Comparison of ENCODE assay signal across 1 cellular context in genomic region chr16:8867483-8868271, GRCh38.
TF ChIP-seq lines count a peak whose summit lies in the region.

No MANE protein-coding gene starts in this region.

TF ChIP-seq in HepG2, 621 proteins besides CTCF, POLR2A, EP300 and RAD21 (continued from another document):
- TF ChIP-seq, protein P1, sequence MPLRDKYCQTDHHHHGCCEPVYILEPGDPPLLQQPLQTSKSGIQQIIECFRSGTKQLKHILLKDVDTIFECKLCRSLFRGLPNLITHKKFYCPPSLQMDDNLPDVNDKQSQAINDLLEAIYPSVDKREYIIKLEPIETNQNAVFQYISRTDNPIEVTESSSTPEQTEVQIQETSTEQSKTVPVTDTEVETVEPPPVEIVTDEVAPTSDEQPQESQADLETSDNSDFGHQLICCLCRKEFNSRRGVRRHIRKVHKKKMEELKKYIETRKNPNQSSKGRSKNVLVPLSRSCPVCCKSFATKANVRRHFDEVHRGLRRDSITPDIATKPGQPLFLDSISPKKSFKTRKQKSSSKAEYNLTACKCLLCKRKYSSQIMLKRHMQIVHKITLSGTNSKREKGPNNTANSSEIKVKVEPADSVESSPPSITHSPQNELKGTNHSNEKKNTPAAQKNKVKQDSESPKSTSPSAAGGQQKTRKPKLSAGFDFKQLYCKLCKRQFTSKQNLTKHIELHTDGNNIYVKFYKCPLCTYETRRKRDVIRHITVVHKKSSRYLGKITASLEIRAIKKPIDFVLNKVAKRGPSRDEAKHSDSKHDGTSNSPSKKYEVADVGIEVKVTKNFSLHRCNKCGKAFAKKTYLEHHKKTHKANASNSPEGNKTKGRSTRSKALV (CRISPR knock-in tag; IDR thresholded peaks at IDR 0.05), result peak; percentile 54; the same call in 1 of the 2 replicates
- TF ChIP-seq ELF3 (CRISPR knock-in tag; IDR thresholded peaks at IDR 0.05), result no peak
- TF ChIP-seq ARNTL (CRISPR knock-in tag; IDR thresholded peaks at IDR 0.05), result peak; percentile 45; the same call in 1 of the 2 replicates
- TF ChIP-seq, protein P2, sequence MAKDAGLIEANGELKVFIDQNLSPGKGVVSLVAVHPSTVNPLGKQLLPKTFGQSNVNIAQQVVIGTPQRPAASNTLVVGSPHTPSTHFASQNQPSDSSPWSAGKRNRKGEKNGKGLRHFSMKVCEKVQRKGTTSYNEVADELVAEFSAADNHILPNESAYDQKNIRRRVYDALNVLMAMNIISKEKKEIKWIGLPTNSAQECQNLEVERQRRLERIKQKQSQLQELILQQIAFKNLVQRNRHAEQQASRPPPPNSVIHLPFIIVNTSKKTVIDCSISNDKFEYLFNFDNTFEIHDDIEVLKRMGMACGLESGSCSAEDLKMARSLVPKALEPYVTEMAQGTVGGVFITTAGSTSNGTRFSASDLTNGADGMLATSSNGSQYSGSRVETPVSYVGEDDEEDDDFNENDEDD (CRISPR knock-in tag; IDR thresholded peaks at IDR 0.05; ENCODE audit: borderline replicate concordance), result 0 out of 2 replicates have a peak, but pooled peaks have one; percentile 21
- no peak for TF ChIP-seq ZBTB40 (IDR thresholded peaks at IDR 0.05)
- TF ChIP-seq ZBTB40 (CRISPR knock-in tag; IDR thresholded peaks at IDR 0.05), result peak; percentile 75; the same call in 1 of the 2 replicates
- no peak for TF ChIP-seq SOX6 (IDR thresholded peaks at IDR 0.05)
- TF ChIP-seq SOX6 (CRISPR knock-in tag; IDR thresholded peaks at IDR 0.05), result no peak
- TF ChIP-seq ZNF3 (CRISPR knock-in tag; IDR thresholded peaks at IDR 0.05), result no peak
- TF ChIP-seq SETDB1 (CRISPR knock-in tag; IDR thresholded peaks at IDR 0.05; ENCODE audit: borderline replicate concordance), result no peak
- no peak for TF ChIP-seq SP4 (CRISPR knock-in tag; IDR thresholded peaks at IDR 0.05)
- no peak; the same call in 1 of the 2 replicates for TF ChIP-seq PHF8 (CRISPR knock-in tag; IDR thresholded peaks at IDR 0.05)
- TF ChIP-seq ZNF563 (CRISPR knock-in tag; IDR thresholded peaks at IDR 0.05), result no peak
- TF ChIP-seq ZFX (CRISPR knock-in tag; IDR thresholded peaks at IDR 0.05; ENCODE audit: low read depth), result peak; percentile 84
- TF ChIP-seq, protein P3, sequence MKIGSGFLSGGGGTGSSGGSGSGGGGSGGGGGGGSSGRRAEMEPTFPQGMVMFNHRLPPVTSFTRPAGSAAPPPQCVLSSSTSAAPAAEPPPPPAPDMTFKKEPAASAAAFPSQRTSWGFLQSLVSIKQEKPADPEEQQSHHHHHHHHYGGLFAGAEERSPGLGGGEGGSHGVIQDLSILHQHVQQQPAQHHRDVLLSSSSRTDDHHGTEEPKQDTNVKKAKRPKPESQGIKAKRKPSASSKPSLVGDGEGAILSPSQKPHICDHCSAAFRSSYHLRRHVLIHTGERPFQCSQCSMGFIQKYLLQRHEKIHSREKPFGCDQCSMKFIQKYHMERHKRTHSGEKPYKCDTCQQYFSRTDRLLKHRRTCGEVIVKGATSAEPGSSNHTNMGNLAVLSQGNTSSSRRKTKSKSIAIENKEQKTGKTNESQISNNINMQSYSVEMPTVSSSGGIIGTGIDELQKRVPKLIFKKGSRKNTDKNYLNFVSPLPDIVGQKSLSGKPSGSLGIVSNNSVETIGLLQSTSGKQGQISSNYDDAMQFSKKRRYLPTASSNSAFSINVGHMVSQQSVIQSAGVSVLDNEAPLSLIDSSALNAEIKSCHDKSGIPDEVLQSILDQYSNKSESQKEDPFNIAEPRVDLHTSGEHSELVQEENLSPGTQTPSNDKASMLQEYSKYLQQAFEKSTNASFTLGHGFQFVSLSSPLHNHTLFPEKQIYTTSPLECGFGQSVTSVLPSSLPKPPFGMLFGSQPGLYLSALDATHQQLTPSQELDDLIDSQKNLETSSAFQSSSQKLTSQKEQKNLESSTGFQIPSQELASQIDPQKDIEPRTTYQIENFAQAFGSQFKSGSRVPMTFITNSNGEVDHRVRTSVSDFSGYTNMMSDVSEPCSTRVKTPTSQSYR (CRISPR knock-in tag; IDR thresholded peaks at IDR 0.05; ENCODE audit: borderline replicate concordance), result no peak; the same call in 1 of the 2 replicates
- TF ChIP-seq, protein P4, sequence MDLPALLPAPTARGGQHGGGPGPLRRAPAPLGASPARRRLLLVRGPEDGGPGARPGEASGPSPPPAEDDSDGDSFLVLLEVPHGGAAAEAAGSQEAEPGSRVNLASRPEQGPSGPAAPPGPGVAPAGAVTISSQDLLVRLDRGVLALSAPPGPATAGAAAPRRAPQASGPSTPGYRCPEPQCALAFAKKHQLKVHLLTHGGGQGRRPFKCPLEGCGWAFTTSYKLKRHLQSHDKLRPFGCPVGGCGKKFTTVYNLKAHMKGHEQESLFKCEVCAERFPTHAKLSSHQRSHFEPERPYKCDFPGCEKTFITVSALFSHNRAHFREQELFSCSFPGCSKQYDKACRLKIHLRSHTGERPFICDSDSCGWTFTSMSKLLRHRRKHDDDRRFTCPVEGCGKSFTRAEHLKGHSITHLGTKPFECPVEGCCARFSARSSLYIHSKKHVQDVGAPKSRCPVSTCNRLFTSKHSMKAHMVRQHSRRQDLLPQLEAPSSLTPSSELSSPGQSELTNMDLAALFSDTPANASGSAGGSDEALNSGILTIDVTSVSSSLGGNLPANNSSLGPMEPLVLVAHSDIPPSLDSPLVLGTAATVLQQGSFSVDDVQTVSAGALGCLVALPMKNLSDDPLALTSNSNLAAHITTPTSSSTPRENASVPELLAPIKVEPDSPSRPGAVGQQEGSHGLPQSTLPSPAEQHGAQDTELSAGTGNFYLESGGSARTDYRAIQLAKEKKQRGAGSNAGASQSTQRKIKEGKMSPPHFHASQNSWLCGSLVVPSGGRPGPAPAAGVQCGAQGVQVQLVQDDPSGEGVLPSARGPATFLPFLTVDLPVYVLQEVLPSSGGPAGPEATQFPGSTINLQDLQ (CRISPR knock-in tag; IDR thresholded peaks at IDR 0.05), result peak; percentile 34; the same call in 1 of the 2 replicates
- TF ChIP-seq SKI (IDR thresholded peaks at IDR 0.05; ENCODE audit: partially characterized antibody), result no peak
- TF ChIP-seq ZNF230 (CRISPR knock-in tag; IDR thresholded peaks at IDR 0.05), result peak; percentile 58; the same call in 1 of the 2 replicates
- no peak for TF ChIP-seq ZNF414 (CRISPR knock-in tag; IDR thresholded peaks at IDR 0.05)
- TF ChIP-seq PTBP1 (IDR thresholded peaks at IDR 0.05; ENCODE audit: low read depth, low read length, poor library complexity, severe bottlenecking), result peak; percentile 80
- no peak for TF ChIP-seq FOSL1 (CRISPR knock-in tag; IDR thresholded peaks at IDR 0.05; ENCODE audit: borderline replicate concordance)
- peak; percentile 50; the same call in 1 of the 2 replicates for TF ChIP-seq ZNF768 (CRISPR knock-in tag; IDR thresholded peaks at IDR 0.05)
- TF ChIP-seq PHF21A (CRISPR knock-in tag; IDR thresholded peaks at IDR 0.05), result peak; percentile 63; the same call in 1 of the 2 replicates
- TF ChIP-seq, protein P5, sequence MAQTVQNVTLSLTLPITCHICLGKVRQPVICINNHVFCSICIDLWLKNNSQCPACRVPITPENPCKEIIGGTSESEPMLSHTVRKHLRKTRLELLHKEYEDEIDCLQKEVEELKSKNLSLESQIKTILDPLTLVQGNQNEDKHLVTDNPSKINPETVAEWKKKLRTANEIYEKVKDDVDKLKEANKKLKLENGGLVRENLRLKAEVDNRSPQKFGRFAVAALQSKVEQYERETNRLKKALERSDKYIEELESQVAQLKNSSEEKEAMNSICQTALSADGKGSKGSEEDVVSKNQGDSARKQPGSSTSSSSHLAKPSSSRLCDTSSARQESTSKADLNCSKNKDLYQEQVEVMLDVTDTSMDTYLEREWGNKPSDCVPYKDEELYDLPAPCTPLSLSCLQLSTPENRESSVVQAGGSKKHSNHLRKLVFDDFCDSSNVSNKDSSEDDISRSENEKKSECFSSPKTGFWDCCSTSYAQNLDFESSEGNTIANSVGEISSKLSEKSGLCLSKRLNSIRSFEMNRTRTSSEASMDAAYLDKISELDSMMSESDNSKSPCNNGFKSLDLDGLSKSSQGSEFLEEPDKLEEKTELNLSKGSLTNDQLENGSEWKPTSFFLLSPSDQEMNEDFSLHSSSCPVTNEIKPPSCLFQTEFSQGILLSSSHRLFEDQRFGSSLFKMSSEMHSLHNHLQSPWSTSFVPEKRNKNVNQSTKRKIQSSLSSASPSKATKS (CRISPR knock-in tag; IDR thresholded peaks at IDR 0.05), result 0 out of 2 replicates have a peak, but pooled peaks have one; percentile 42
- TF ChIP-seq PCBP1 (IDR thresholded peaks at IDR 0.05; ENCODE audit: borderline replicate concordance, low read depth, low read length), result no peak
TF ChIP-seq in HepG2: peak in this region for 106.
